Comparison of ENCODE assay signal across 25 cellular contexts in the genomic region with DNA sequence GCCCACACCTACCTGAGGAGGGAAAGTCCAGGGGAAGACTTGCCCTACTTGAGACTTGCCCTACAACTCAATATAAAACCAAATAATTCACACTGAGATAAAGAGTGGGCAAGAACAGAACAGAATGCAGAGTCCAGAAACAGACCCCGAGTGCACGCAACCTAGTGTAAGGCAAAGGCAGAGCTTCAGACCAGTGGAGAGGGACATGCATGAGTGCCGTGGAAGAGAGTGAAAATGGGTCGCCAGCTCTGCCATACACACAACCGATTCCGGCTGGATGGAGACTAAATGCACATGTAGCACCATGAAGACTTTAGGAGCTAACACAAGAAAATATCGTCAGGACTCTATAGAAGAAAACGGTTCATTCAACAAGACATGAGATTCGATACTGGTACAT. TPM values are rescaled to one million over a fixed set of nuclear protein-coding genes. Genes with fewer than 3 reads are reported as not detected.
"Had no signal": no experiment of that assay in that cellular context is flagged by ENCODE, and none has a peak within 500 bp of the region (broad histone marks: within the 10 kb centered on the region; RNA-seq: fewer than 3 reads in every experiment).

No MANE protein-coding gene starts in this region.

- H3K9me3 ChIP-seq: left ventricle myocardium inferior, neutrophil, psoas muscle, sigmoid colon, spleen, suprapubic skin, thoracic aorta, tibial artery, vagina had no signal

- DNase-seq: hypothalamus; islet precursor cell; left ventricle myocardium inferior; mesendoderm; naive B cell; occipital lobe; psoas muscle; sigmoid colon; small intestine; spleen; stimulated activated CD4-positive, alpha-beta T cell treated with anti-CD3 and anti-CD28 coated beads, Interleukin-4, amount 100 ng/mL, for 24 hours; stimulated activated naive CD4-positive, alpha-beta T cell had no signal

- FAIRE-seq: small intestine had no signal

- ATAC-seq: psoas muscle; stimulated activated effector memory CD8-positive, alpha-beta T cell treated with anti-CD3 and anti-CD28 coated beads, Interleukin-12 subunit alpha, Interleukin-12 subunit beta, amount 100 ng/mL, for 72 hours had no signal

- H3K27ac ChIP-seq: left ventricle myocardium inferior, neutrophil, parathyroid adenoma, psoas muscle, sigmoid colon, spleen, suprapubic skin, thoracic aorta, tibial artery, vagina had no signal

- H3K36me3 ChIP-seq: left ventricle myocardium inferior, neutrophil, sigmoid colon, spleen, suprapubic skin, thoracic aorta, tibial artery, vagina had no signal

- H3K4me3 ChIP-seq: left ventricle myocardium inferior, lung, psoas muscle, sigmoid colon, spleen, suprapubic skin, thoracic aorta, tibial artery, vagina had no signal

- H3K4me1 ChIP-seq: left ventricle myocardium inferior, parathyroid adenoma, psoas muscle, sigmoid colon, spleen, suprapubic skin, tibial artery, vagina had no signal

- H3K27me3 ChIP-seq: neutrophil, sigmoid colon, spleen, suprapubic skin, tibial artery, vagina had no signal

RNA-seq across cellular contexts. Expression of gene CST7, which starts 58.8 kb away (rescaled TPM):
- total RNA-seq: kidney epithelial cell, mesothelial cell of epicardium, neural crest cell, osteocyte, urinary bladder had no signal
